ENCODE assay signal across 23 cellular contexts in the genomic region with DNA sequence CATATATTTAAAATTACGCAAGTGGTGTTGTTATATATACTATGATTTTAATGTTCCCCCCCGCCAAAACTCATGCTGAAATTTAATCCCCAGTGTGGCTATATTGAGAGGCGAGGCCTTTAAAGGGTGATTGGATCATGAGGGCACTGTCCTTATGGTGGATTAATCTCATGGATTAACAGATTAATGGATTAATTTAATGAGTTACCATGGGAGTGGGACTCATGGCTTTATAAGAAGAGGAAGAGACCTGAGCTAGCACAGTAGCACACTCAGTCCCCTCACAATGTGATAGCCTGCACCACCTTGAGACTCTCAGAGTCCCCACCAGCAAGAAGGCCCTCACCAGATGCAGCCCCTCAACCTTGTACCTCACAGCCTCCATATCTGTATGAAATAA.
"Had no signal": no experiment of that assay in that cellular context is flagged by ENCODE, and none has a peak within 500 bp of the region (broad histone marks: within the 10 kb centered on the region; RNA-seq: fewer than 3 reads in every experiment).

No MANE protein-coding gene starts in this region.

- H3K4me3 Mint-ChIP-seq: immature natural killer cell; naive thymus-derived CD8-positive, alpha-beta T cell; stimulated activated effector memory CD8-positive, alpha-beta T cell treated with anti-CD3 and anti-CD28 coated beads, Interleukin-12 subunit alpha, Interleukin-12 subunit beta, amount 100 ng/mL, for 72 hours had no signal

- H3K4me3 ChIP-seq: colonic mucosa, lower lobe of right lung, pancreas, right lobe of liver, stomach, thyroid gland had no signal

- H3K9me3 Mint-ChIP-seq: stimulated activated effector memory CD8-positive, alpha-beta T cell treated with anti-CD3 and anti-CD28 coated beads, Interleukin-12 subunit alpha, Interleukin-12 subunit beta, amount 100 ng/mL, for 72 hours had no signal

- DNase-seq: colonic mucosa; dermis blood vessel endothelial cell; effector memory CD4-positive, alpha-beta T cell; hypothalamus; immature natural killer cell; kidney glomerular epithelial cell; left colon; left ventricle myocardium superior; lower lobe of right lung; naive thymus-derived CD8-positive, alpha-beta T cell; occipital lobe; pancreas; retina; right lobe of liver; small intestine; stimulated activated CD4-positive, alpha-beta T cell treated with anti-CD3 and anti-CD28 coated beads, Interleukin-12 subunit alpha, Interleukin-12 subunit beta, amount 100 ng/mL, for 4 hours; stimulated activated CD4-positive, alpha-beta T cell treated with anti-CD3 and anti-CD28 coated beads, Interleukin-1b, Interleukin-23, amount 100 ng/mL, for 48 hours; stimulated activated CD4-positive, alpha-beta T cell treated with anti-CD3 and anti-CD28 coated beads, Interleukin-4, amount 100 ng/mL, for 24 hours; stimulated activated naive CD4-positive, alpha-beta T cell treated with Interleukin-2 at 50 U/mL for 16 hours; stomach; trophoblast cell had no signal

- H3K4me1 ChIP-seq: colonic mucosa, lower lobe of right lung, pancreas, right lobe of liver, thyroid gland had no signal

- H3K9me3 ChIP-seq: colonic mucosa, lower lobe of right lung, pancreas, right lobe of liver, stomach, thyroid gland had no signal

- H3K27ac ChIP-seq: colonic mucosa, lower lobe of right lung, pancreas, right lobe of liver, stomach, thyroid gland had no signal

- H3K27ac Mint-ChIP-seq: immature natural killer cell; naive thymus-derived CD8-positive, alpha-beta T cell; stimulated activated effector memory CD8-positive, alpha-beta T cell treated with anti-CD3 and anti-CD28 coated beads, Interleukin-12 subunit alpha, Interleukin-12 subunit beta, amount 100 ng/mL, for 72 hours had no signal

- ATAC-seq: left colon; naive thymus-derived CD8-positive, alpha-beta T cell; pancreas; right lobe of liver; stimulated activated effector memory CD8-positive, alpha-beta T cell treated with anti-CD3 and anti-CD28 coated beads, Interleukin-12 subunit alpha, Interleukin-12 subunit beta, amount 100 ng/mL, for 72 hours had no signal

- H3K36me3 ChIP-seq: colonic mucosa, right lobe of liver had no signal

- H3K27me3 ChIP-seq: colonic mucosa, pancreas, right lobe of liver, stomach, thyroid gland had no signal

- H3K4me1 Mint-ChIP-seq: immature natural killer cell; naive thymus-derived CD8-positive, alpha-beta T cell; stimulated activated effector memory CD8-positive, alpha-beta T cell treated with anti-CD3 and anti-CD28 coated beads, Interleukin-12 subunit alpha, Interleukin-12 subunit beta, amount 100 ng/mL, for 72 hours had no signal
